Comparison of ENCODE assay signal across 23 cellular contexts in genomic region chr5:56964173-56964572, GRCh38.
"Had no signal": no experiment of that assay in that cellular context is flagged by ENCODE, and none has a peak within 500 bp of the region (broad histone marks: within the 10 kb centered on the region; RNA-seq: fewer than 3 reads in every experiment).

No MANE protein-coding gene starts in this region.

- H3K9me3 Mint-ChIP-seq: nephron progenitor cell; stimulated activated memory B cell treated with anti-CD40 and anti-IgM and Interleukin-4, amounts not matched to agents 10 μg/mL and 1 μg/mL and 100 μg/mL, for 72 hours; stimulated activated naive CD8-positive, alpha-beta T cell treated with anti-CD3 and anti-CD28 coated beads, Interleukin-15, Interleukin-2, amounts not matched to agents 100 ng/mL and 50 ng/mL, for 24 hours had no signal

- H3K27ac ChIP-seq: dorsolateral prefrontal cortex, gastroesophageal sphincter, parathyroid adenoma, prostate gland, right lobe of liver, spleen, tibial artery, upper lobe of right lung, vagina had no signal

- H3K36me3 Mint-ChIP-seq: naive B cell; stimulated activated memory B cell treated with anti-CD40 and anti-IgM and Interleukin-4, amounts not matched to agents 10 μg/mL and 1 μg/mL and 100 μg/mL, for 72 hours had no signal

- H2AFZ ChIP-seq: parathyroid adenoma had no signal

- H3K27ac Mint-ChIP-seq: naive B cell; nephron progenitor cell; stimulated activated memory B cell treated with anti-CD40 and anti-IgM and Interleukin-4, amounts not matched to agents 10 μg/mL and 1 μg/mL and 100 μg/mL, for 72 hours; stimulated activated naive CD8-positive, alpha-beta T cell treated with anti-CD3 and anti-CD28 coated beads, Interleukin-15, Interleukin-2, amounts not matched to agents 100 ng/mL and 50 ng/mL, for 24 hours had no signal

- H3K4me3 Mint-ChIP-seq: naive B cell; nephron progenitor cell; stimulated activated memory B cell treated with anti-CD40 and anti-IgM and Interleukin-4, amounts not matched to agents 10 μg/mL and 1 μg/mL and 100 μg/mL, for 72 hours; stimulated activated naive CD8-positive, alpha-beta T cell treated with anti-CD3 and anti-CD28 coated beads, Interleukin-15, Interleukin-2, amounts not matched to agents 100 ng/mL and 50 ng/mL, for 24 hours had no signal

- H3K4me1 Mint-ChIP-seq: naive B cell; nephron progenitor cell; stimulated activated memory B cell treated with anti-CD40 and anti-IgM and Interleukin-4, amounts not matched to agents 10 μg/mL and 1 μg/mL and 100 μg/mL, for 72 hours had no signal

- H3K4me3 ChIP-seq: dorsolateral prefrontal cortex, gastroesophageal sphincter, prostate gland, right lobe of liver, spleen, tibial artery, upper lobe of right lung, vagina had no signal

- H3K27me3 ChIP-seq: right lobe of liver, upper lobe of right lung, vagina had no signal

- DNase-seq: cortex of kidney; dorsolateral prefrontal cortex; effector CD8-positive, alpha-beta T cell; kidney; left cardiac atrium; mammary epithelial cell; naive B cell; nephron progenitor cell; retina; right lobe of liver; spleen; stimulated activated CD4-positive, alpha-beta T cell treated with anti-CD3 and anti-CD28 coated beads, Interleukin-15, amount 100 ng/mL, for 24 hours; stimulated activated CD4-positive, alpha-beta T cell treated with anti-CD3 and anti-CD28 coated beads, Interleukin-1b, Interleukin-23, amount 100 ng/mL, for 48 hours; stimulated activated CD4-positive, alpha-beta T cell treated with anti-CD3 and anti-CD28 coated beads, Interleukin-4, amount 100 ng/mL, for 24 hours; tibial artery; upper lobe of right lung had no signal

- H3K4me1 ChIP-seq: gastroesophageal sphincter, parathyroid adenoma, prostate gland, right lobe of liver, spleen, tibial artery, upper lobe of right lung, vagina had no signal

- H3K9me3 ChIP-seq: gastroesophageal sphincter, prostate gland, right lobe of liver, spleen, tibial artery, upper lobe of right lung, vagina had no signal

- H3K9ac ChIP-seq: parathyroid adenoma had no signal

- ATAC-seq: esophagus mucosa; gastroesophageal sphincter; left cardiac atrium; stimulated activated memory B cell treated with anti-CD40 and anti-IgM and Interleukin-4, amounts not matched to agents 10 μg/mL and 1 μg/mL and 100 μg/mL, for 72 hours; upper lobe of right lung had no signal

- H3K36me3 ChIP-seq: gastroesophageal sphincter, prostate gland, right lobe of liver, spleen, tibial artery, upper lobe of right lung, vagina had no signal
